21 cellular contexts compared by ENCODE assay signal in the genomic region with DNA sequence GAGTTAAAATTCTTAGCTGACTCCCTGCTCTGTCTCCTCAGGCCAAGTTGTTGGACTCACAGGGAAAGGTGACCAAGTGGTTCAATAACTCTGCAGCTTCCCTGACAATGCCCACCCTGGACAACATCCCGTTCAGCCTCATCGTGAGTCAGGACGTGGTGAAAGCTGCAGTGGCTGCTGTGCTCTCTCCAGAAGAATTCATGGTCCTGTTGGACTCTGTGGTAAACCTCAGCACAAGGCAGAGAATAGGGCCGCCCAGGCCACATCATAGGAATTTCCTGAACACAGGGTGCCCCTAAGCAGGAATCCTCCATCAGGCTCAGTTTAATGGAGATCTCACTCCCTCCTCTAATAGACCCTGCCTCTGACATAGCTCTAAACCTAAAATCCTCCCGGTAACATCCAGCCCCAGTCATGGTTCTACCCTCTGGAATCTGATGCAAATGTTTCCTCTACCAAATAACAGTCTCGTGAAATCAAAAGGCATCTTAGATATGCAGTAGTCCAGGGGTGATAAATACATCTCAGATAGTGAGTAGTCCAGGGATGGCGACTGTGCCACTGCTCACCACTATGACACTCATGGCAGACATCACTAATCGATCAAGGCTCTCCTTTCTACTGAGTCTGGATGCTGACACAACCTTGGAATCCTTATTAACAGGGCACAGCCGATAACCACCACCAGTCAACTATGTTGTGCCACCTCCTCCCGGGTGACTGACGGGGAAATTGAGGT. TPM values are rescaled to one million over a fixed set of nuclear protein-coding genes. Genes with fewer than 3 reads are reported as not detected.
DNase-seq lines count a peak whose midpoint lies in the region; ATAC-seq, FAIRE-seq and TF ChIP-seq lines count a peak whose summit lies in the region.
"Had no signal": no experiment of that assay in that cellular context is flagged by ENCODE, and none has a peak within 500 bp of the region (broad histone marks: within the 10 kb centered on the region; RNA-seq: fewer than 3 reads in every experiment).

No MANE protein-coding gene starts in this region.

- no peaks in the 10 kb centered on the region for H3K36me3 ChIP-seq in MG63
- H3K36me3 ChIP-seq: vagina had no signal

- H3K36me3 Mint-ChIP-seq in natural killer cell treated with Interleukin-12 subunit alpha and Interleukin-12 subunit beta and Interleukin-15 and Interleukin-18, amount 100 ng/mL, for 72 hours, result no peaks in the 10 kb centered on the region
- H3K36me3 Mint-ChIP-seq in natural killer cell, result no peaks in the 10 kb centered on the region
- H3K36me3 Mint-ChIP-seq in effector memory CD8-positive, alpha-beta T cell (ENCODE audit: insufficient read depth), result no peaks in the 10 kb centered on the region

- H3K9me3 ChIP-seq in MG63, result no peaks in the 10 kb centered on the region
- H3K9me3 ChIP-seq: vagina had no signal

- no peak for TF ChIP-seq CTCF in natural killer cell (IDR thresholded peaks at IDR 0.05)

- no peak overlapping the region for H3K4me3 Mint-ChIP-seq in natural killer cell treated with Interleukin-12 subunit alpha and Interleukin-12 subunit beta and Interleukin-15 and Interleukin-18, amount 100 ng/mL, for 72 hours
- H3K4me3 Mint-ChIP-seq in natural killer cell, result no peak overlapping the region
- no peak overlapping the region for H3K4me3 Mint-ChIP-seq in effector memory CD8-positive, alpha-beta T cell

- peaks cover 12 to 14% of the 10 kb centered on the region in 2 donors for H3K27me3 Mint-ChIP-seq in natural killer cell treated with Interleukin-12 subunit alpha and Interleukin-12 subunit beta and Interleukin-15 and Interleukin-18, amount 100 ng/mL, for 72 hours
- peaks cover 12 to 14% of the 10 kb centered on the region in 2 donors for H3K27me3 Mint-ChIP-seq in natural killer cell (ENCODE audit: low read depth in 2 of 2)
- H3K27me3 Mint-ChIP-seq in effector memory CD8-positive, alpha-beta T cell, result peaks cover 10 to 22% of the 10 kb centered on the region in 2 donors

- no peak for ATAC-seq in natural killer cell treated with Interleukin-12 subunit alpha and Interleukin-12 subunit beta and Interleukin-15 and Interleukin-18, amount 100 ng/mL, for 72 hours
- ATAC-seq in natural killer cell, result no peak
- peak; percentile 24 for ATAC-seq in effector memory CD8-positive, alpha-beta T cell (replicated peaks)
- ATAC-seq in HG03095 (IDR thresholded peaks at IDR 0.05; ENCODE audit: unreplicated experiment), result no peak
- no peak for ATAC-seq in GM18520 (IDR thresholded peaks at IDR 0.05; ENCODE audit: unreplicated experiment)

- H3K4me1 Mint-ChIP-seq in natural killer cell treated with Interleukin-12 subunit alpha and Interleukin-12 subunit beta and Interleukin-15 and Interleukin-18, amount 100 ng/mL, for 72 hours (ENCODE audit: low read depth in 2 of 2), result no peaks in the 10 kb centered on the region
- peaks cover 0 to 5% of the 10 kb centered on the region in 2 donors for H3K4me1 Mint-ChIP-seq in natural killer cell
- H3K4me1 Mint-ChIP-seq in effector memory CD8-positive, alpha-beta T cell (ENCODE audit: low read depth in 2 of 2), result peaks cover 0 to 4% of the 10 kb centered on the region in 2 donors

- H3K27me3 ChIP-seq in MG63, result no peaks in the 10 kb centered on the region
- H3K27me3 ChIP-seq: vagina had no signal

- no peak for FAIRE-seq in urothelium cell line (lab: Jason Lieb, UNC)

- DNase-seq in natural killer cell treated with Interleukin-12 subunit alpha and Interleukin-12 subunit beta and Interleukin-15 and Interleukin-18, amount 100 ng/mL, for 72 hours (ENCODE audit: low spot score), result peak; percentile 10
- DNase-seq in natural killer cell (no peak), MG63 (peak; percentile 15), urothelium cell line (ENCODE audit: low spot score) (peak; percentile 56), NOMO-1 treated with dmso at 0.1 percent for 144 hours (lab: John Stamatoyannopoulos, UW; ENCODE audit: unreplicated experiment) (no peak)
- DNase-seq in effector memory CD8-positive, alpha-beta T cell, result no peak
- DNase-seq: activated effector memory CD4-positive, alpha-beta T cell treated with Interleukin-2 at 50 U/mL for 16 hours; amygdala; H7; hypothalamus; NCI-H187; NCI-H446 treated with DMSO at 0.1 percent for 48 hours; nucleus accumbens; SHP77 treated with DMSO at 0.1 percent for 48 hours had no signal

- intact Hi-C loops in natural killer cell (cut with micrococcal nuclease), result no loop called here

- no peaks in the 10 kb centered on the region for H3K9me3 Mint-ChIP-seq in natural killer cell treated with Interleukin-12 subunit alpha and Interleukin-12 subunit beta and Interleukin-15 and Interleukin-18, amount 100 ng/mL, for 72 hours
- H3K9me3 Mint-ChIP-seq in natural killer cell, result no peaks in the 10 kb centered on the region
- no peaks in the 10 kb centered on the region for H3K9me3 Mint-ChIP-seq in effector memory CD8-positive, alpha-beta T cell

- no peak overlapping the region for H3K4me3 ChIP-seq in MG63
- H3K4me3 ChIP-seq: vagina had no signal

- no peak overlapping the region for H3K27ac Mint-ChIP-seq in natural killer cell treated with Interleukin-12 subunit alpha and Interleukin-12 subunit beta and Interleukin-15 and Interleukin-18, amount 100 ng/mL, for 72 hours
- no peak overlapping the region for H3K27ac Mint-ChIP-seq in natural killer cell
- H3K27ac Mint-ChIP-seq in effector memory CD8-positive, alpha-beta T cell, result peak overlapping the region in 1 of 2 donors; percentile 70

RNA-seq across cellular contexts. Expression of a gene that starts 18.3 kb away (rescaled TPM):
- not detected for total RNA-seq in natural killer cell treated with Interleukin-12 subunit alpha and Interleukin-12 subunit beta and Interleukin-15 and Interleukin-18, amount 100 ng/mL, for 72 hours
- not detected for total RNA-seq in natural killer cell
- total RNA-seq in MG63 (2014; rRNA removed; shearing (Covaris generic); ENCODE audit: low replicate concordance), result not detected in 2 replicates
- total RNA-seq: fibroblast of villous mesenchyme; G401; H7; mononuclear cell; T-helper 2 cell treated with Interferon-gamma antibody and Interleukin-4, amounts not matched to agents 100 ng/mL and 5 ng/mL, for 36 hours; vagina had no signal

Comparison
In these comparisons a context has a peak if more than half of its experiments do, and no peak if none do; other contexts are left out.
1. DNase-seq: peak in natural killer cell treated with Interleukin-12 subunit alpha and Interleukin-12 subunit beta and Interleukin-15 and Interleukin-18, amount 100 ng/mL, for 72 hours (single experiment), MG63 (single experiment) and urothelium cell line (single experiment); none in natural killer cell (single experiment), effector memory CD8-positive, alpha-beta T cell (0 of 3) and NOMO-1 treated with dmso at 0.1 percent for 144 hours (single experiment).